ENCODE assay signal across 19 cellular contexts in genomic region chr21:35010450-35010849, GRCh38. TPM values are rescaled to one million over a fixed set of nuclear protein-coding genes. Genes with fewer than 3 reads are reported as not detected.
DNase-seq lines count a peak whose midpoint lies in the region; ATAC-seq and TF ChIP-seq lines count a peak whose summit lies in the region.
"Had no signal": no experiment of that assay in that cellular context is flagged by ENCODE, and none has a peak within 500 bp of the region (broad histone marks: within the 10 kb centered on the region; RNA-seq: fewer than 3 reads in every experiment).

No MANE protein-coding gene starts in this region.

- TF ChIP-seq RAD21 in IMR-90 (IDR thresholded peaks at IDR 0.05; ENCODE audit: low read length) = no peak

- no peak overlapping the region for H3K4ac ChIP-seq in IMR-90 (ENCODE audit: low read depth, low read length)

- H3K27me3 Mint-ChIP-seq in activated naive CD8-positive, alpha-beta T cell = no peaks in the 10 kb centered on the region
- no peaks in the 10 kb centered on the region for H3K27me3 Mint-ChIP-seq in activated naive CD8-positive, alpha-beta T cell treated with anti-CD3 and anti-CD28 coated beads, Interleukin-2, amount 50 U/mL, for 24 hours
- H3K27me3 Mint-ChIP-seq in activated T-helper 17 cell treated with anti-CD3 and anti-CD28 coated beads, Interleukin-2, amount 50 U/mL, for 72 hours = no peaks in the 10 kb centered on the region
- H3K27me3 Mint-ChIP-seq: B cell had no signal

- intact Hi-C loops in IMR-90 (cut with micrococcal nuclease) (no loop called here), A673 (cut with micrococcal nuclease; ENCODE audit: unreplicated experiment) (no loop called here)

- POLR2A ChIA-PET in IMR-90 (lab: Charles Lee; ENCODE audit: unreplicated experiment) (no interaction called here), A673 (lab: Charles Lee; ENCODE audit: low non-redundant PET) (no interaction called here)

- H3K36me3 ChIP-seq in IMR-90 (ENCODE audit: control insufficient read depth, insufficient read depth, low read length) (no peaks in the 10 kb centered on the region), A673 (ENCODE audit: insufficient read depth, low read length, poor library complexity, severe bottlenecking) (no peaks in the 10 kb centered on the region)
- peaks cover 8% of the 10 kb centered on the region for H3K36me3 ChIP-seq in effector memory CD4-positive, alpha-beta T cell (ENCODE audit: control insufficient read depth, insufficient read depth, low read length)
- H3K36me3 ChIP-seq: MG63 had no signal

- H2AK5ac ChIP-seq in IMR-90 (ENCODE audit: low read depth, low read length) = peak overlapping the region; percentile 45; the same call in 1 of the 2 replicates

- WGBS in IMR-90 (ENCODE audit: extremely low coverage in 2 of 2, insufficient read length in 1 of 2), 2 experiments = no CpG with 5 or more reads among the region's 5 CpGs

- no TSS peak for BruUV-seq in IMR-90 (replicated peaks; lab: Mats Ljungman, UMichigan)
- BruUV-seq in A673 (replicated peaks; lab: Mats Ljungman, UMichigan) = no TSS peak

- H2AFZ ChIP-seq in IMR-90 (replicated peaks; ENCODE audit: low read length, poor library complexity) = no peak overlapping the region
- H2AFZ ChIP-seq: GM23338 had no signal

- CTCF ChIA-PET in IMR-90 (lab: Yijun Ruan, JAX) = no interaction called here
- CTCF ChIA-PET in A673 (lab: Charles Lee) = no interaction called here

- no peak overlapping the region for H3K18ac ChIP-seq in IMR-90 (ENCODE audit: low read depth, low read length)

- H3K4me1 ChIP-seq in IMR-90 (ENCODE audit: control insufficient read depth, insufficient read depth, low read length) (peaks cover 8% of the 10 kb centered on the region), A673 (ENCODE audit: insufficient read depth, low read length, poor library complexity, severe bottlenecking) (no peaks in the 10 kb centered on the region)
- H3K4me1 ChIP-seq in effector memory CD4-positive, alpha-beta T cell (ENCODE audit: control insufficient read depth, insufficient read depth, low read length, poor library complexity, severe bottlenecking) = peaks cover 40% of the 10 kb centered on the region

- no peak overlapping the region for H3K9ac ChIP-seq in IMR-90 (ENCODE audit: low read depth, low read length)

- no peak overlapping the region for H2BK20ac ChIP-seq in IMR-90 (ENCODE audit: low read depth, low read length)

- no peak overlapping the region for H4K8ac ChIP-seq in IMR-90 (ENCODE audit: low read depth in 2 of 2, low read length in 2 of 2)

- no peak overlapping the region for H3K4me3 ChIP-seq in IMR-90 (ENCODE audit: insufficient read depth, low read depth, low read length)
- H3K4me3 ChIP-seq in effector memory CD4-positive, alpha-beta T cell (ENCODE audit: insufficient read depth, low read depth, low read length, poor library complexity, severe bottlenecking) = no peak overlapping the region
- no peak overlapping the region for H3K4me3 ChIP-seq in A673 (ENCODE audit: low read depth, low read length, poor library complexity, severe bottlenecking)
- H3K4me3 ChIP-seq: GM23338, MG63 had no signal

- H4K5ac ChIP-seq in IMR-90 (ENCODE audit: low read depth, low read length) = no peak overlapping the region

- TF ChIP-seq CTCF in IMR-90 (conservative IDR thresholded peaks at IDR 0.05; ENCODE audit: low read depth, low read length) (no peak), A673 (conservative IDR thresholded peaks at IDR 0.05; ENCODE audit: low read depth, low read length) (no peak)

- H3K79me1 ChIP-seq in IMR-90 (ENCODE audit: low read depth in 1 of 2, low read length in 2 of 2) = peaks cover 0 to 11% of the 10 kb centered on the region in 2 experiments; a peak in 1 of 4 replicates

- H3K36me3 Mint-ChIP-seq in activated naive CD8-positive, alpha-beta T cell = peaks cover 25% of the 10 kb centered on the region
- H3K36me3 Mint-ChIP-seq in activated naive CD8-positive, alpha-beta T cell treated with anti-CD3 and anti-CD28 coated beads, Interleukin-2, amount 50 U/mL, for 24 hours (ENCODE audit: low read depth) = peaks cover 4% of the 10 kb centered on the region
- H3K36me3 Mint-ChIP-seq in activated T-helper 17 cell treated with anti-CD3 and anti-CD28 coated beads, Interleukin-2, amount 50 U/mL, for 72 hours (ENCODE audit: low read depth) = peaks cover 16% of the 10 kb centered on the region

- no peak overlapping the region for H3K23ac ChIP-seq in IMR-90 (ENCODE audit: low read depth, low read length)

- no peak overlapping the region; the same call in 1 of the 2 replicates for H3K14ac ChIP-seq in IMR-90 (replicated peaks; ENCODE audit: low read depth, low read length)

- no peaks in the 10 kb centered on the region for H3K9me3 ChIP-seq in IMR-90 (ENCODE audit: control insufficient read depth, insufficient read depth, low read length)
- no peaks in the 10 kb centered on the region for H3K9me3 ChIP-seq in effector memory CD4-positive, alpha-beta T cell (ENCODE audit: control insufficient read depth, low read length)
- no peaks in the 10 kb centered on the region for H3K9me3 ChIP-seq in A673 (ENCODE audit: low read depth, low read length, poor library complexity, severe bottlenecking)
- H3K9me3 ChIP-seq: MG63 had no signal

- TF ChIP-seq POLR2A in IMR-90 (IDR thresholded peaks at IDR 0.05; ENCODE audit: low read depth, low read length) = no peak

- H4K20me1 ChIP-seq in IMR-90 (ENCODE audit: insufficient read depth, low read length) = no peaks in the 10 kb centered on the region

- H3K9me3 Mint-ChIP-seq in activated naive CD8-positive, alpha-beta T cell (ENCODE audit: low read depth) = no peaks in the 10 kb centered on the region
- H3K9me3 Mint-ChIP-seq in activated naive CD8-positive, alpha-beta T cell treated with anti-CD3 and anti-CD28 coated beads, Interleukin-2, amount 50 U/mL, for 24 hours = no peaks in the 10 kb centered on the region
- H3K9me3 Mint-ChIP-seq in activated T-helper 17 cell treated with anti-CD3 and anti-CD28 coated beads, Interleukin-2, amount 50 U/mL, for 72 hours = no peaks in the 10 kb centered on the region
- H3K9me3 Mint-ChIP-seq: GM23338 had no signal

- peak overlapping the region; percentile 7 for H3K27ac Mint-ChIP-seq in activated naive CD8-positive, alpha-beta T cell
- H3K27ac Mint-ChIP-seq in activated naive CD8-positive, alpha-beta T cell treated with anti-CD3 and anti-CD28 coated beads, Interleukin-2, amount 50 U/mL, for 24 hours = no peak overlapping the region
- no peak overlapping the region for H3K27ac Mint-ChIP-seq in activated T-helper 17 cell treated with anti-CD3 and anti-CD28 coated beads, Interleukin-2, amount 50 U/mL, for 72 hours
- H3K27ac Mint-ChIP-seq: B cell, GM23338 had no signal

- no peak for DNase-seq in activated naive CD8-positive, alpha-beta T cell treated with anti-CD3 and anti-CD28 coated beads, Interleukin-2, amount 50 U/mL, for 24 hours
- DNase-seq in IMR-90 = no peak
- DNase-seq in effector memory CD4-positive, alpha-beta T cell = no peak
- no peak for DNase-seq in A673 (ENCODE audit: low spot score)
- no peak for DNase-seq in NCI-H774 (lab: John Stamatoyannopoulos, UW)
- DNase-seq: COR-L47, DMS79, GDM1, KG1, MG63, NCI-H1105, NCI-H1930, NCI-H2171 treated with DMSO at 0.1 percent for 48 hours, NCI-H510A, RPMI8226 had no signal

- peaks cover 10% of the 10 kb centered on the region for H3K9me1 ChIP-seq in IMR-90 (ENCODE audit: insufficient read depth, low read length)

- ATAC-seq in activated naive CD8-positive, alpha-beta T cell treated with anti-CD3 and anti-CD28 coated beads, Interleukin-2, amount 50 U/mL, for 24 hours = no peak
- ATAC-seq in IMR-90 (ENCODE audit: low read depth) = no peak
- ATAC-seq in activated T-helper 17 cell treated with anti-CD3 and anti-CD28 coated beads, Interleukin-2, amount 50 U/mL, for 72 hours (replicated peaks) = no peak
- ATAC-seq: GM23338 had no signal

- H2AK9ac ChIP-seq in IMR-90 (replicated peaks; ENCODE audit: low read depth, low read length, poor library complexity) = no peak overlapping the region

- H2BK5ac ChIP-seq in IMR-90 (ENCODE audit: low read depth, low read length, poor library complexity, severe bottlenecking) = no peak overlapping the region

- no peak overlapping the region for H3K4me2 ChIP-seq in IMR-90 (ENCODE audit: low read depth, low read length)
- H3K4me2 ChIP-seq: GM23338 had no signal

- in situ Hi-C loops in IMR-90 (cut with MboI; ENCODE audit: low sequenced_read_pairs) = no loop called here

- H2BK120ac ChIP-seq in IMR-90 (ENCODE audit: low read depth, low read length) = no peak overlapping the region

- peak overlapping the region; percentile 17 for H3K4me3 Mint-ChIP-seq in activated naive CD8-positive, alpha-beta T cell
- no peak overlapping the region for H3K4me3 Mint-ChIP-seq in activated naive CD8-positive, alpha-beta T cell treated with anti-CD3 and anti-CD28 coated beads, Interleukin-2, amount 50 U/mL, for 24 hours
- peak overlapping the region; percentile 82 for H3K4me3 Mint-ChIP-seq in activated T-helper 17 cell treated with anti-CD3 and anti-CD28 coated beads, Interleukin-2, amount 50 U/mL, for 72 hours
- H3K4me3 Mint-ChIP-seq: B cell, GM23338 had no signal

- peaks cover 88% of the 10 kb centered on the region for H3K4me1 Mint-ChIP-seq in activated naive CD8-positive, alpha-beta T cell (ENCODE audit: low read depth)
- peaks cover 81% of the 10 kb centered on the region for H3K4me1 Mint-ChIP-seq in activated naive CD8-positive, alpha-beta T cell treated with anti-CD3 and anti-CD28 coated beads, Interleukin-2, amount 50 U/mL, for 24 hours
- H3K4me1 Mint-ChIP-seq in activated T-helper 17 cell treated with anti-CD3 and anti-CD28 coated beads, Interleukin-2, amount 50 U/mL, for 72 hours = peaks cover 73% of the 10 kb centered on the region
- H3K4me1 Mint-ChIP-seq: GM23338 had no signal

- no peak overlapping the region for H2BK15ac ChIP-seq in IMR-90 (ENCODE audit: low read depth, low read length)

- dilution Hi-C loops in IMR-90 (cut with HindIII; ENCODE audit: low sequenced_read_pairs, unreplicated experiment) = no loop called here

- H3K56ac ChIP-seq in IMR-90 (ENCODE audit: extremely low read depth, insufficient read depth, low read length) = no peak overlapping the region

- no peaks in the 10 kb centered on the region for H3K27me3 ChIP-seq in IMR-90 (ENCODE audit: control insufficient read depth, insufficient read depth, low read length)
- no peaks in the 10 kb centered on the region for H3K27me3 ChIP-seq in effector memory CD4-positive, alpha-beta T cell (replicated peaks; ENCODE audit: control insufficient read depth, insufficient read depth, low read length, poor library complexity, severe bottlenecking)
- H3K27me3 ChIP-seq in A673 (replicated peaks; ENCODE audit: insufficient read depth, low read depth, low read length, poor library complexity) = peaks cover 29% of the 10 kb centered on the region
- H3K27me3 ChIP-seq: MG63 had no signal

- H3K27ac ChIP-seq in IMR-90 (ENCODE audit: insufficient read depth, low read length) (no peak overlapping the region), A673 (ENCODE audit: low read depth, low read length, poor library complexity, severe bottlenecking) (no peak overlapping the region)
- H3K27ac ChIP-seq in effector memory CD4-positive, alpha-beta T cell (ENCODE audit: insufficient read depth, low read length, poor library complexity, severe bottlenecking) = no peak overlapping the region

- no peak overlapping the region for H4K91ac ChIP-seq in IMR-90 (ENCODE audit: insufficient read depth, low read depth, low read length)

RNA-seq across cellular contexts. Expression of gene RUNX1, which starts 38.7 kb away (rescaled TPM):
- total RNA-seq in IMR-90 (2012; rRNA removed) (16.7 and 56.5 TPM in 2 replicates), A673 (2021) (0.11 and 0.52 TPM in 2 replicates)
- 34.5 and 45.0 TPM in 2 replicates for polyA plus RNA-seq in IMR-90 (2012; rRNA removed)
- polyA plus RNA-seq in IMR-90 (2012; cell fraction: cytosol; rRNA removed) = 33.2 and 58.6 TPM in 2 replicates
- polyA plus RNA-seq in IMR-90 (2012; cell fraction: nucleus; rRNA removed; ENCODE audit: low replicate concordance) = 85.5 and 137 TPM in 2 replicates
- 100 to 1,000 TPM; 112 to 136 TPM for total RNA-seq in activated T-helper 17 cell treated with anti-CD3 and anti-CD28 coated beads, Interleukin-2, amount 50 U/mL, for 72 hours

Comparison
In these comparisons a context has a peak if more than half of its experiments do, and no peak if none do; other contexts are left out.
1. RNA of gene RUNX1, which starts 38.7 kb away (total RNA-seq): 112 to 136 TPM in activated T-helper 17 cell treated with anti-CD3 and anti-CD28 coated beads, Interleukin-2, amount 50 U/mL, for 72 hours and 16.7 to 56.5 TPM in IMR-90; 0.11 to 0.52 TPM in A673; every median in the first group is over 10 times any median in the second.